In genomic region chr5:14826714-14827113, GRCh38 we compare ENCODE assay signal across 1 cellular context.
TF ChIP-seq lines count a peak whose summit lies in the region.

No MANE protein-coding gene starts in this region.

TF ChIP-seq in H1, 55 proteins besides CTCF, POLR2A, EP300 and RAD21:
- TF ChIP-seq BRCA1 (IDR thresholded peaks at IDR 0.05; ENCODE audit: low read depth, low read length) (no peak), USF2 (IDR thresholded peaks at IDR 0.05; ENCODE audit: low read length) (0 out of 2 replicates have a peak, but pooled peaks have one; percentile 28)
